In the genomic region with DNA sequence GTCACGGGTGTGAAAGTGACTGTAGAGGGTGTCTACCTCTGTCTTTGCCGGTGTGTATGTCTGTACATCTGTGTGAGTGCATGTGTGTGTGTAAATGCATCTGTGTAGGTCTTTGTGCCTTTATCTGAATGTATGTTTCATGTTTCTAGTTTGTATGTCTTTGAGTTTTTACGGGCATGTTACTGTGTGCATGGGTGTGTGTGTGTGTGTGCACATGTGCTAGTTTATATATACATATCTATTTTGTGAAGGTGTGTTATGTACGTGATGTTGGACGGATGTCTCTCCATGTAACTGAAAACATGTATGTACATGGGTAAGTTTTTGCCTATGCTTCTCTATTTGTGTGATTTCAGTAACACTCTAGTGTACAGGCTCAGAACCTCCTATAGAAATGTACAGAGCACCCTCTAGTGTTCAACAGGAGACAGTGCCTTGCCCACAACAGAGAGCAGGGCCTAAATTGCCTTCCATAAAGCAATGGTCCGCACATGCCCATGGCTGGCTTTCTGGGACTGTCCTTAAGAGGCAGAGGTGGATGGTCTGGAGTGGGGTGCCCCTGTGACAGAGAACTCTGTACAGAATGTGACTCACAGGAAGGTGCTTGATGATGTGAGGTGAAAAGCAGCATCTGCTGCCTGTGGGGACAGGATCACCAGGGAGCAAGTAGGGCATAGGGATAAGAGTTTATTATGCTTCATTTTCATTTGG, we compare ENCODE assay signal across 8 cellular contexts.
DNase-seq lines count a peak whose midpoint lies in the region; ATAC-seq and TF ChIP-seq lines count a peak whose summit lies in the region.

No MANE protein-coding gene starts in this region.

- no peak overlapping the region for H3K4me2 ChIP-seq in smooth muscle cell

- no peak overlapping the region for H3K9ac ChIP-seq in NT2/D1 (ENCODE audit: insufficient read length, low read depth)
- no peak overlapping the region for H3K9ac ChIP-seq in smooth muscle cell (ENCODE audit: low read depth)

- H3K79me2 ChIP-seq in smooth muscle cell (ENCODE audit: low read depth): no peaks in the 10 kb centered on the region

- H3K27me3 ChIP-seq in NT2/D1 (ENCODE audit: insufficient read depth, insufficient read length) (no peaks in the 10 kb centered on the region), ascending aorta (no peaks in the 10 kb centered on the region), smooth muscle cell (ENCODE audit: low read depth) (no peaks in the 10 kb centered on the region)

- intact Hi-C loops in ascending aorta (cut with DNase I): loop anchor here (5.0 to 10.0 kb wide), 6 partner anchors 92 to 722 kb away; a partner anchor contains a TSS

- H3F3A ChIP-seq in smooth muscle cell (ENCODE audit: low read depth): no peaks in the 10 kb centered on the region

- ATAC-seq in GM21717 (IDR thresholded peaks at IDR 0.05; ENCODE audit: unreplicated experiment): peak; percentile 99

- H3K9me3 ChIP-seq in NT2/D1 (ENCODE audit: insufficient read depth, low read length) (no peaks in the 10 kb centered on the region), ascending aorta (no peaks in the 10 kb centered on the region), smooth muscle cell (replicated peaks; ENCODE audit: low read depth) (no peaks in the 10 kb centered on the region)

- peak; percentile 52 for DNase-seq in activated CD8-positive, alpha-beta memory T cell treated with anti-CD3 and anti-CD28 coated beads, Interleukin-2, amount 50 U/mL, for 48 hours
- no peak for DNase-seq in activated CD8-positive, alpha-beta memory T cell treated with anti-CD3 and anti-CD28 coated beads, Interleukin-2, amount 50 U/mL, for 4 hours
- DNase-seq in HT1080 (ENCODE audit: low read depth) (peak; percentile 72), NT2/D1 (ENCODE audit: low read depth, low spot score) (peak; percentile 42), ascending aorta (ENCODE audit: low spot score in 2 of 2) (peak in 1 of 2 donors; percentile 64), hippocampal formation (lab: John Stamatoyannopoulos, UW) (peak; percentile 38 to 84), smooth muscle cell (lab: John Stamatoyannopoulos, UW; ENCODE audit: unreplicated experiment) (peak; percentile 1)

- TF ChIP-seq CTCF in ascending aorta (IDR thresholded peaks at IDR 0.05): peak; percentile 74 to 90 (median 80)
- TF ChIP-seq CTCF in smooth muscle cell (IDR thresholded peaks at IDR 0.05; ENCODE audit: borderline replicate concordance, insufficient read depth, poor library complexity, severe bottlenecking): peak; percentile 87

- H3K27ac ChIP-seq in ascending aorta (no peak overlapping the region), smooth muscle cell (ENCODE audit: low read depth) (no peak overlapping the region)

- no peak overlapping the region for H3K4me3 ChIP-seq in NT2/D1 (ENCODE audit: insufficient read length, low read depth)
- no peak overlapping the region for H3K4me3 ChIP-seq in ascending aorta
- no peak overlapping the region for H3K4me3 ChIP-seq in smooth muscle cell

- WGBS in smooth muscle cell (ENCODE audit: low lambda C conversion rate): 57% methylated on average over 6 of the region's 6 CpGs

- no peak overlapping the region for H2AFZ ChIP-seq in smooth muscle cell (ENCODE audit: low read depth)

- no peaks in the 10 kb centered on the region for H4K20me1 ChIP-seq in smooth muscle cell (ENCODE audit: low read depth)

- H3K36me3 ChIP-seq in NT2/D1 (ENCODE audit: insufficient read depth, insufficient read length, low read length) (no peaks in the 10 kb centered on the region), ascending aorta (no peaks in the 10 kb centered on the region), smooth muscle cell (ENCODE audit: low read depth) (no peaks in the 10 kb centered on the region)

- H3K4me1 ChIP-seq in NT2/D1 (ENCODE audit: insufficient read depth, insufficient read length) (no peaks in the 10 kb centered on the region), ascending aorta (peaks cover 0 to 2% of the 10 kb centered on the region in 2 donors), smooth muscle cell (ENCODE audit: low read depth) (no peaks in the 10 kb centered on the region)
